ENCODE assay signal across 23 cellular contexts in the genomic region with DNA sequence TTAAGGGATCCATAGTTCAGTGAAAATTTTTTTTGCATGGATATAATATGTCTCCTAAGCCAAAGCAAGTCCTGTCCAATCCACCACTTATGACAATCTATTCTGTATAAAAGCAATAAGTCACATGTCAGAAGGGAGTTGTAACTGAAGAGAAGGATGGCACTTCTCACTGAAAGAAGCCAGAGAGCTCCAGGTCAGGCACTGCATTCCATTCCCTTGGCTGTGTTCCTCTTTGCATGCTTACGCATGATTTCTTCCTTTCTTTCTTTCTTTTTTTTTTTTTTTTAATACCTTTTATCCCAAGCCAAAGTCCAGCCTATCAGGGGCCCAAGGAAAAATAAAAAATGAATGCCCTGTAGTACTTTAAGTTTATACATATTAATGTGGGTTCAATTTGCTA. TPM values are rescaled to one million over a fixed set of nuclear protein-coding genes. Genes with fewer than 3 reads are reported as not detected.
A peak's percentile ranks its signal among the peaks of the same experiment; 100 is the strongest.
DNase-seq lines count a peak whose midpoint lies in the region; ATAC-seq and TF ChIP-seq lines count a peak whose summit lies in the region.
"Had no signal": no experiment of that assay in that cellular context is flagged by ENCODE, and none has a peak within 500 bp of the region (broad histone marks: within the 10 kb centered on the region; RNA-seq: fewer than 3 reads in every experiment).

No MANE protein-coding gene starts in this region.

- TF ChIP-seq CTCF in transverse colon (IDR thresholded peaks at IDR 0.05), result no peak

- H3K9me3 ChIP-seq in transverse colon, result no peaks in the 10 kb centered on the region
- H3K9me3 ChIP-seq: HAP-1, suprapubic skin had no signal

- DNase-seq in M059J (ENCODE audit: low read depth) (peak; percentile 61), astrocyte of the hippocampus (ENCODE audit: low read depth, low spot score) (peak; percentile 80), kidney tubule cell (ENCODE audit: low spot score) (peak; percentile 23), transverse colon (no peak), SW480 (ENCODE audit: low spot score) (no peak)
- DNase-seq: activated CD8-positive, alpha-beta memory T cell treated with anti-CD3 and anti-CD28 coated beads, Interleukin-2, amount 50 U/mL, for 4 hours; activated naive CD4-positive, alpha-beta T cell treated with anti-CD3 and anti-CD28 coated beads, Interleukin-2, amount 50 U/mL, for 16 hours; CD4-positive, alpha-beta T cell; dorsolateral prefrontal cortex; naive thymus-derived CD4-positive, alpha-beta T cell; NCI-H1092 treated with DMSO at 0.1 percent for 48 hours; NCI-H187 treated with DMSO at 0.1 percent for 48 hours; NCI-H526; right cardiac atrium; RPMI8226; stimulated activated CD4-positive, alpha-beta T cell treated with anti-CD3 and anti-CD28 coated beads, Interleukin-4, amount 100 ng/mL, for 1 hour had no signal

- H3K36me3 ChIP-seq in transverse colon, result no peaks in the 10 kb centered on the region
- H3K36me3 ChIP-seq: HAP-1, suprapubic skin had no signal

- WGBS in transverse colon (ENCODE audit: low coverage in 1 of 2), 2 donors, result 33 to 69% methylated on average over 1 of the region's 1 CpG

- TF ChIP-seq POLR2A in transverse colon (IDR thresholded peaks at IDR 0.05), result no peak

- H3K27ac ChIP-seq in transverse colon, result peak overlapping the region; percentile 29 to 90 (median 68)
- H3K27ac ChIP-seq: dorsolateral prefrontal cortex, SK-N-MC, suprapubic skin had no signal

- H3K27me3 ChIP-seq in transverse colon, result no peaks in the 10 kb centered on the region
- H3K27me3 ChIP-seq: dorsolateral prefrontal cortex, suprapubic skin had no signal

- no peak overlapping the region for H3K4me3 ChIP-seq in transverse colon
- H3K4me3 ChIP-seq: dorsolateral prefrontal cortex, HAP-1, SK-N-MC, suprapubic skin had no signal

- ATAC-seq in HG03095 (IDR thresholded peaks at IDR 0.05; ENCODE audit: unreplicated experiment) (no peak), GM19324 (IDR thresholded peaks at IDR 0.05; ENCODE audit: low FRiP score, unreplicated experiment) (no peak)
- ATAC-seq: naive thymus-derived CD4-positive, alpha-beta T cell; stimulated activated memory B cell treated with anti-CD40 and anti-IgM and Interleukin-4, amounts not matched to agents 10 μg/mL and 1 μg/mL and 100 μg/mL, for 72 hours had no signal

- peaks cover 8 to 28% (median 22%) of the 10 kb centered on the region in 4 donors for H3K4me1 ChIP-seq in transverse colon
- H3K4me1 ChIP-seq: HAP-1 had no signal

- in situ Hi-C loops in transverse colon (cut with MboI; ENCODE audit: low pct_ligation_motif_present in 1 of 4, low pct_unique_long_range_greater_than_20kb in 1 of 4, low sequenced_read_pairs in 3 of 4), result no loop called here

- peak; percentile 14 for TF ChIP-seq EP300 in transverse colon (IDR thresholded peaks at IDR 0.05; ENCODE audit: low read depth)

- intact Hi-C loops in transverse colon (cut with DNase I; ENCODE audit: low total_unique reads), result no loop called here

RNA-seq across cellular contexts. Expression of gene MAMDC2, which starts 39.8 kb away (rescaled TPM):
- 3.4 and 4.9 TPM in 2 replicates for total RNA-seq in M059J (2014; rRNA removed; shearing (Covaris generic))
- total RNA-seq in transverse colon, result 10 to 100 TPM in 3 of 4 donors, 1 to 10 TPM in 1; 7.4 to 40.5 (median 28.9) TPM
- total RNA-seq: T-helper 2 cell treated with Interferon-gamma antibody and Interleukin-4, amounts not matched to agents 100 ng/mL and 5 ng/mL, for 36 hours had no signal

Comparison
In these comparisons a context has a peak if more than half of its experiments do, and no peak if none do; other contexts are left out.
1. DNase-seq: peak in M059J (single experiment), astrocyte of the hippocampus (single experiment) and kidney tubule cell (single experiment); none in transverse colon (single experiment) and SW480 (single experiment).